Comparison of ENCODE assay signal across 8 cellular contexts in the genomic region with DNA sequence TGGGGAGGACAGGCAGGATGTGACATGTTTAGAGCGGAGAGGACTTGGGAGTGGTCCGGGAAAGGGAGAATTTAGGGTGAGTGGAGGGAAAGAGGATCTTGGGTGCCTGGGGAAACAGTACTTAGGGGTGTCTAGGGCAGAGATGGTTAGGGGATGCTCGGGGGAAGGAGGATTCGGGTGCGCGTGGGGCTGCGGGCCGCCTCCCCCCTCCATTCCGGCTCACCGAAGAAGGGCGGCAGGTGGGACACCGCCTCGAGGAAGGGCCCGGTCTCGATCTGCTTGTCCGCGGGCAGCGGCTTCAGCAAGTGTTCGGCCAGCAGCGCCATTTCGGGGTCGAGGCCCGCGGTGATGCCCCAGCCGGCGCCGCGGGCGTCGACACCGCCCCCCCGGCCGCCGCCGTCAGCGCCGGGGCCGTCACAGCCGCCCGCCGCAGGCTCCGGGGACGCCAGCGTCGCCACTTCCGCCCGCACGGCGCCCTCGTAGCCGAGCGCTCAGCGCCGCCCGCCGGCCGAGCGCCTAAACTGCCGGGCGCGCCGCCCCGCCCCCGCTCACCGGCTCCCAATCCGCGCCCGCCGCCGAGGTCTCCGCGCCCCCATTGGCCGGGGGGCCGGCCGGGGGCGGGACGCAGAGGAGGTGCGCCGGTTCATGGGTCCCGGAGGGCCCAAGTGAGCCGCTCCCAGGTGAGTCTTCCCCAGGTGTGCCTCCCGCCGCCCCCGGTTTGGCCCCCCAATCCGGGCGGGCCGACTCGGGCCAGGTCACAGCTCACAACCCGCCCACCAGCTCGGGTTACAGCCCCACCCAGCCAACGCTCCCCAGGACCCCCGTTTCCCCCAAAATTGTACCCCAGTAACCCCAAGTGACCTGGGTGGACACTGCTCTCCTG. TPM values are rescaled to one million over a fixed set of nuclear protein-coding genes. Genes with fewer than 3 reads are reported as not detected.
DNase-seq lines count a peak whose midpoint lies in the region; ATAC-seq and TF ChIP-seq lines count a peak whose summit lies in the region.

A gene with protein sequence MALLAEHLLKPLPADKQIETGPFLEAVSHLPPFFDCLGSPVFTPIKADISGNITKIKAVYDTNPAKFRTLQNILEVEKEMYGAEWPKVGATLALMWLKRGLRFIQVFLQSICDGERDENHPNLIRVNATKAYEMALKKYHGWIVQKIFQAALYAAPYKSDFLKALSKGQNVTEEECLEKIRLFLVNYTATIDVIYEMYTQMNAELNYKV (minus strand): TSS at position 493 of the 883 bp plus-strand sequence. CDS start 167 bp downstream, at position 326.

- WGBS in adrenal gland, 4 donors: 0 to 2% (median 1%) methylated on average over 10 to 91 of the region's 92 CpGs
- WGBS in prostate gland: under 1% methylated on average over 24 of the region's 92 CpGs

- peak within 1 kb of the TSS in 3 of 4 donors; percentile 60 to 92 (median 83) for H3K4me3 ChIP-seq in adrenal gland
- peak within 1 kb of the TSS; percentile 68 to 78 for H3K4me3 ChIP-seq in prostate gland

- no peaks in the 10 kb centered on the region for H3K36me3 ChIP-seq in adrenal gland (replicated peaks in 1 of 2)
- H3K36me3 ChIP-seq in prostate gland: no peaks in the 10 kb centered on the region

- H3K4me1 ChIP-seq in adrenal gland (replicated peaks in 1 of 2): peaks cover 11 to 30% of the 10 kb centered on the region in 2 donors
- H3K4me1 ChIP-seq in prostate gland (replicated peaks): peaks cover 10% of the 10 kb centered on the region

- peak; percentile 56 to 61 for TF ChIP-seq POLR2A in adrenal gland (IDR thresholded peaks at IDR 0.05)
- TF ChIP-seq POLR2A in prostate gland (IDR thresholded peaks at IDR 0.05): peak; percentile 27

- H3K27ac ChIP-seq in adrenal gland: peak within 1 kb of the TSS in 3 of 5 donors; percentile 63 to 89 (median 71)
- peak within 1 kb of the TSS; percentile 82 to 83 for H3K27ac ChIP-seq in prostate gland

- DNase-seq in NCI-H1105 (lab: John Stamatoyannopoulos, UW): peak; percentile 80
- DNase-seq in T-helper 1 cell: peak; percentile 80 to 93 (median 83)
- DNase-seq in adrenal gland: peak; percentile 73 to 88 (median 82)
- DNase-seq in left cardiac atrium: peak; percentile 87
- peak; percentile 79 for DNase-seq in prostate gland (ENCODE audit: low spot score)
- DNase-seq in ureter (ENCODE audit: low spot score): peak; percentile 84

- intact Hi-C loops in adrenal gland (cut with DNase I) (loop anchor here in 1 of 2 donors (2.0 kb wide), 1 partner anchor 75 kb away; no protein-coding TSS in a partner anchor), left cardiac atrium (cut with DNase I) (no loop called here), prostate gland (cut with DNase I) (loop anchor here (2.0 kb wide), 1 partner anchor 75 kb away; no protein-coding TSS in a partner anchor)

- peak; percentile 58; the same call in 1 of the 3 replicates for TF ChIP-seq CTCF in GM12872 (IDR thresholded peaks at IDR 0.05; ENCODE audit: insufficient read depth, low read depth, low read length)
- peak in 3 of 6 experiments; percentile 62 to 98 (median 94) for TF ChIP-seq CTCF in adrenal gland (IDR thresholded peaks at IDR 0.05)
- peak; percentile 54 to 99 (median 78) for TF ChIP-seq CTCF in prostate gland (IDR thresholded peaks at IDR 0.05)

- H3K27me3 ChIP-seq in adrenal gland: no peaks in the 10 kb centered on the region
- no peaks in the 10 kb centered on the region for H3K27me3 ChIP-seq in prostate gland (replicated peaks; ENCODE audit: insufficient read depth)

- H3K9me3 ChIP-seq in adrenal gland (replicated peaks in 1 of 3): no peaks in the 10 kb centered on the region
- H3K9me3 ChIP-seq in prostate gland: no peaks in the 10 kb centered on the region

- ATAC-seq in HG02610 (IDR thresholded peaks at IDR 0.05; ENCODE audit: unreplicated experiment) (peak; percentile 88), left cardiac atrium (peak; percentile 97 to 99)

RNA-seq across cellular contexts. Expression of the gene that starts here (rescaled TPM):
- 10 to 100 TPM; 29.7 to 58.8 (median 38.4) TPM for total RNA-seq in adrenal gland
- polyA plus RNA-seq in adrenal gland: 10 to 100 TPM; 24.5 to 38.6 (median 27.4) TPM
- 10 to 100 TPM; 22.7 to 28.5 TPM for total RNA-seq in left cardiac atrium
- 10 to 100 TPM; 67.2 to 87.1 TPM for total RNA-seq in prostate gland
- 106 TPM for total RNA-seq in ureter

Comparison
In these comparisons a context has a peak if more than half of its experiments do, and no peak if none do; other contexts are left out.
1. Peak in every context shown above with its lines: DNase-seq, ATAC-seq, H3K4me3 ChIP-seq and H3K27ac ChIP-seq.